Comparison of ENCODE assay signal across 8 cellular contexts in the genomic region with DNA sequence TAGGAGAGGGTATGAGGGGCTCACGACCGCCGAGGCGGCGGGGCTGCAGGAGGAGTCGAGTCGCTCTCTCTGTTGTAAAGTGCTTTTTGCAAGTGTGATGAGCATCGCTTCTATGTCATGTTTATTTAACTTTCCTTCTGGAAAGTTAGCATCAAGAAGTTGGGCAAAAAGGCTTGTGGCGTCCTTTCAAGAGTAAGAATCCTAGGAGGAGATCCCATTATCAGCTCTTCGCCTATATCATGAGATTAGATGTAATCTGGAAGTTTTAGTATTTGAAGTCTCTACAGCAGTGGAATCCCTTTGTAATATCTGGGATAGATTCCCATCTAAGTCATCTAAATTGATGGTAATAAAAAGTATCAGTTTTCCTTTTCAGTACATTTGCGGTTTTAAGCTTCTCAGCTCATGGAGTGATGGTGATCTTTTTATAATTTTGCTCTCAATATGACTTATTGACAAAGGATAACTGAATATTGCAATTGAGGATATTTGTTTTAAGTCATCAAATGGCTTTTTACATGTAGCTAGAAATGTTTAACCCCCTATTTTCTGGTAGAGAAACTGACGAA. TPM values are rescaled to one million over a fixed set of nuclear protein-coding genes. Genes with fewer than 3 reads are reported as not detected.
A peak's percentile ranks its signal among the peaks of the same experiment; 100 is the strongest.
DNase-seq lines count a peak whose midpoint lies in the region; ATAC-seq and TF ChIP-seq lines count a peak whose summit lies in the region.

No MANE protein-coding gene starts in this region.

- peaks cover 47% of the 10 kb centered on the region for H3K4me1 Mint-ChIP-seq in brain

- TF ChIP-seq POLR2A in uterus (IDR thresholded peaks at IDR 0.05): no peak

- peak overlapping the region; percentile 99 for H2BK5ac ChIP-seq in mesenchymal stem cell (ENCODE audit: low read depth, low read length, poor library complexity, severe bottlenecking)

- intact Hi-C loops in left ventricle myocardium inferior (cut with micrococcal nuclease) (no loop called here), Right ventricle myocardium inferior (cut with DNase I) (loop anchor here (5.0 kb wide), 1 partner anchor 143 kb away; no protein-coding TSS in a partner anchor), uterus (cut with DNase I; ENCODE audit: low total_unique reads) (no loop called here)

- no peaks in the 10 kb centered on the region for H3K9me3 Mint-ChIP-seq in brain

- H3K4me2 ChIP-seq in mesenchymal stem cell (ENCODE audit: low read length, poor library complexity, severe bottlenecking): peak overlapping the region; percentile 84

- H3K9me3 ChIP-seq in left ventricle myocardium inferior (replicated peaks) (no peaks in the 10 kb centered on the region), mesenchymal stem cell (ENCODE audit: control insufficient read depth, low read length) (no peaks in the 10 kb centered on the region), uterus (no peaks in the 10 kb centered on the region)

- no peak for TF ChIP-seq CTCF in left ventricle myocardium inferior (IDR thresholded peaks at IDR 0.05; ENCODE audit: borderline replicate concordance)
- no peak for TF ChIP-seq CTCF in brain (conservative IDR thresholded peaks at IDR 0.05)
- TF ChIP-seq CTCF in uterus (IDR thresholded peaks at IDR 0.05): no peak

- H2BK12ac ChIP-seq in mesenchymal stem cell (ENCODE audit: low read length in 2 of 2): no peak overlapping the region

- H3K27me3 Mint-ChIP-seq in brain: peaks cover 4% of the 10 kb centered on the region

- peak overlapping the region; percentile 77 for H2AK5ac ChIP-seq in mesenchymal stem cell (ENCODE audit: low read length, severe bottlenecking)

- H3K4me1 ChIP-seq in left ventricle myocardium inferior (peaks cover 25% of the 10 kb centered on the region), mesenchymal stem cell (ENCODE audit: control insufficient read depth, insufficient read depth, low read depth, low read length) (peaks cover 11% of the 10 kb centered on the region), uterus (no peaks in the 10 kb centered on the region)

- peak overlapping the region in 1 of 2 experiments; percentile 89 for H3K23ac ChIP-seq in mesenchymal stem cell (ENCODE audit: low read length in 2 of 2)

- peak overlapping the region; percentile 90 for H3K9ac ChIP-seq in mesenchymal stem cell (ENCODE audit: low read length)

- peak overlapping the region; percentile 83 for H3K4me3 ChIP-seq in left ventricle myocardium inferior
- H3K4me3 ChIP-seq in mesenchymal stem cell (ENCODE audit: insufficient read depth in 1 of 2, low read depth in 1 of 2, low read length in 2 of 2): peak overlapping the region; percentile 93 to 95
- H3K4me3 ChIP-seq in uterus: peak overlapping the region; percentile 61 to 99

- H3K4me3 Mint-ChIP-seq in brain: peak overlapping the region; percentile 87 to 97 (median 91)

- H3K27ac ChIP-seq in left ventricle myocardium inferior (replicated peaks): peak overlapping the region; percentile 95
- H3K27ac ChIP-seq in mesenchymal stem cell (ENCODE audit: low read length, poor library complexity, severe bottlenecking): peak overlapping the region; percentile 87
- peak overlapping the region; percentile 95 to 99 for H3K27ac ChIP-seq in uterus

- H3K27ac Mint-ChIP-seq in brain: peak overlapping the region; percentile 57 to 97 (median 92)

- WGBS in mesenchymal stem cell: 4% methylated on average over 11 of the region's 12 CpGs

- H4K91ac ChIP-seq in mesenchymal stem cell (ENCODE audit: low read length): no peak overlapping the region

- no peak overlapping the region for H2BK15ac ChIP-seq in mesenchymal stem cell (ENCODE audit: low read depth, poor library complexity, severe bottlenecking)

- no peaks in the 10 kb centered on the region for H3K27me3 ChIP-seq in left ventricle myocardium inferior (ENCODE audit: low read depth)
- no peaks in the 10 kb centered on the region for H3K27me3 ChIP-seq in mesenchymal stem cell (ENCODE audit: control insufficient read depth in 1 of 2, insufficient read depth in 1 of 2, low read length in 2 of 2)
- no peaks in the 10 kb centered on the region for H3K27me3 ChIP-seq in uterus

- H3K18ac ChIP-seq in mesenchymal stem cell (ENCODE audit: low read depth in 1 of 2, low read length in 2 of 2): peak overlapping the region; percentile 86 to 96

- H2BK120ac ChIP-seq in mesenchymal stem cell (ENCODE audit: low read depth, low read length): peak overlapping the region; percentile 42

- H4K8ac ChIP-seq in mesenchymal stem cell (ENCODE audit: low read length): peak overlapping the region; percentile 7

- no peaks in the 10 kb centered on the region for H3K36me3 ChIP-seq in left ventricle myocardium inferior
- peaks cover 3 to 11% of the 10 kb centered on the region in 2 experiments for H3K36me3 ChIP-seq in mesenchymal stem cell (ENCODE audit: control insufficient read depth in 1 of 2, insufficient read depth in 2 of 2, low read depth in 1 of 2, low read length in 2 of 2)
- no peaks in the 10 kb centered on the region for H3K36me3 ChIP-seq in uterus

- DNase-seq in left ventricle myocardium inferior (no peak), Right ventricle myocardium inferior (ENCODE audit: missing footprints) (no peak), mesenchymal stem cell (peak; percentile 40), uterus (no peak), NCI-H1930 (lab: John Stamatoyannopoulos, UW) (no peak)

- H3K79me1 ChIP-seq in mesenchymal stem cell (replicated peaks; ENCODE audit: low read length, poor library complexity, severe bottlenecking): peaks cover 2% of the 10 kb centered on the region

- peaks cover 5% of the 10 kb centered on the region for H3K36me3 Mint-ChIP-seq in brain

- H3K14ac ChIP-seq in mesenchymal stem cell (ENCODE audit: low read length in 2 of 2): peak overlapping the region; percentile 25 to 96

- peak overlapping the region; percentile 76 for H2AFZ ChIP-seq in mesenchymal stem cell (ENCODE audit: low read depth, low read length)

- peak overlapping the region in 1 of 2 experiments; percentile 41 for H3K4ac ChIP-seq in mesenchymal stem cell (ENCODE audit: low read depth in 1 of 2, low read length in 2 of 2)

- ATAC-seq in Right ventricle myocardium inferior: no peak
- no peak for ATAC-seq in activated CD4-positive, CD25-positive, alpha-beta regulatory T cell treated with anti-CD3 and anti-CD28 coated beads, Interleukin-2, amount 50 U/mL, for 24 hours
- no peak for ATAC-seq in GM19035 (IDR thresholded peaks at IDR 0.05; ENCODE audit: unreplicated experiment)

RNA-seq across cellular contexts. Expression of gene GALNT7, which starts 1.7 kb away (rescaled TPM):
- total RNA-seq in left ventricle myocardium inferior: 6.1 TPM
- total RNA-seq in Right ventricle myocardium inferior: 5.1 TPM
- 4.5 TPM for polyA plus RNA-seq in brain (ENCODE audit: insufficient read depth, low read depth, low replicate concordance)
- 20.9 TPM for polyA plus RNA-seq in mesenchymal stem cell (2013, experiment 1 of 2)
- 21.9 TPM for polyA plus RNA-seq in mesenchymal stem cell (2013, experiment 2 of 2)
- total RNA-seq in uterus: 10 to 100 TPM in 3 of 4 donors, 1 to 10 TPM in 1; 7.7 to 48.2 (median 19.2) TPM
